ENCODE assay signal across 1 cellular context in genomic region chr3:170486398-170486797, GRCh38.
A peak's percentile ranks its signal among the peaks of the same experiment; 100 is the strongest.
TF ChIP-seq lines count a peak whose summit lies in the region.

No MANE protein-coding gene starts in this region.

TF ChIP-seq in K562, 482 proteins besides CTCF, POLR2A, EP300 and RAD21 (continued from another document and continues in another):
- TF ChIP-seq, protein P1, sequence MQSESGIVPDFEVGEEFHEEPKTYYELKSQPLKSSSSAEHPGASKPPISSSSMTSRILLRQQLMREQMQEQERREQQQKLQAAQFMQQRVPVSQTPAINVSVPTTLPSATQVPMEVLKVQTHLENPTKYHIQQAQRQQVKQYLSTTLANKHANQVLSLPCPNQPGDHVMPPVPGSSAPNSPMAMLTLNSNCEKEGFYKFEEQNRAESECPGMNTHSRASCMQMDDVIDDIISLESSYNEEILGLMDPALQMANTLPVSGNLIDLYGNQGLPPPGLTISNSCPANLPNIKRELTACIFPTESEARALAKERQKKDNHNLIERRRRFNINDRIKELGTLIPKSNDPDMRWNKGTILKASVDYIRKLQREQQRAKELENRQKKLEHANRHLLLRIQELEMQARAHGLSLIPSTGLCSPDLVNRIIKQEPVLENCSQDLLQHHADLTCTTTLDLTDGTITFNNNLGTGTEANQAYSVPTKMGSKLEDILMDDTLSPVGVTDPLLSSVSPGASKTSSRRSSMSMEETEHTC (IDR thresholded peaks at IDR 0.05) = no peak
- TF ChIP-seq HSF4 (CRISPR knock-in tag; IDR thresholded peaks at IDR 0.05; ENCODE audit: borderline replicate concordance) (no peak), HMG20A (CRISPR knock-in tag; conservative IDR thresholded peaks at IDR 0.05) (no peak), ILF3 (IDR thresholded peaks at IDR 0.05; ENCODE audit: borderline replicate concordance) (no peak), BCL6 (CRISPR knock-in tag; IDR thresholded peaks at IDR 0.05) (no peak), ZNF780A (CRISPR knock-in tag; IDR thresholded peaks at IDR 0.05) (no peak), MYBL2 (IDR thresholded peaks at IDR 0.05; ENCODE audit: low read depth) (no peak), MYBL2 (CRISPR knock-in tag; IDR thresholded peaks at IDR 0.05; ENCODE audit: borderline replicate concordance) (no peak), RAD51 (IDR thresholded peaks at IDR 0.05; ENCODE audit: borderline replicate concordance, low read depth) (no peak), U2AF2 (optimal IDR thresholded peaks at IDR 0.05; ENCODE audit: low read depth, low read length) (no peak), TOE1 (IDR thresholded peaks at IDR 0.05; ENCODE audit: borderline replicate concordance) (peak; percentile 35; the same call in 1 of the 2 replicates), TOE1 (CRISPR knock-in tag; IDR thresholded peaks at IDR 0.05; ENCODE audit: borderline replicate concordance, low read depth) (no peak), FOXA3 (CRISPR knock-in tag; conservative IDR thresholded peaks at IDR 0.05 in 1 of 2, IDR thresholded peaks at IDR 0.05 in 1 of 2) (peak in 1 of 2 experiments; percentile 70; a peak in 2 of 4 replicates), ZNF184 (CRISPR knock-in tag; IDR thresholded peaks at IDR 0.05) (no peak), MCM7 (IDR thresholded peaks at IDR 0.05) (no peak), ZNF316 (IDR thresholded peaks at IDR 0.05) (no peak), JUNB (CRISPR knock-in tag; conservative IDR thresholded peaks at IDR 0.05) (no peak), ETS2 (tag; IDR thresholded peaks at IDR 0.05; ENCODE audit: borderline replicate concordance, poor library complexity, severe bottlenecking) (no peak), RCOR1 (IDR thresholded peaks at IDR 0.05; ENCODE audit: borderline replicate concordance in 1 of 2, low read depth in 2 of 2, low read length in 2 of 2) (peak in 1 of 2 experiments; percentile 91; a peak in 2 of 4 replicates), ZNF830 (CRISPR knock-in tag; IDR thresholded peaks at IDR 0.05) (no peak), ESRRB (CRISPR knock-in tag; IDR thresholded peaks at IDR 0.05; ENCODE audit: borderline replicate concordance) (no peak), L3MBTL2 (IDR thresholded peaks at IDR 0.05) (peak; percentile 75), BRD4 (IDR thresholded peaks at IDR 0.05) (no peak), ZNF699 (CRISPR knock-in tag; IDR thresholded peaks at IDR 0.05; ENCODE audit: insufficient replicate concordance) (no peak), ATF3 (IDR thresholded peaks at IDR 0.05) (peak; percentile 35; the same call in 1 of the 2 replicates), ATF3 (CRISPR knock-in tag; conservative IDR thresholded peaks at IDR 0.05) (no peak), BHLHE40 (IDR thresholded peaks at IDR 0.05; ENCODE audit: low read length) (peak; percentile 36; the same call in 1 of the 2 replicates)
- TF ChIP-seq, protein P2, sequence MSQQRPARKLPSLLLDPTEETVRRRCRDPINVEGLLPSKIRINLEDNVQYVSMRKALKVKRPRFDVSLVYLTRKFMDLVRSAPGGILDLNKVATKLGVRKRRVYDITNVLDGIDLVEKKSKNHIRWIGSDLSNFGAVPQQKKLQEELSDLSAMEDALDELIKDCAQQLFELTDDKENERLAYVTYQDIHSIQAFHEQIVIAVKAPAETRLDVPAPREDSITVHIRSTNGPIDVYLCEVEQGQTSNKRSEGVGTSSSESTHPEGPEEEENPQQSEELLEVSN (IDR thresholded peaks at IDR 0.05; ENCODE audit: borderline replicate concordance in 1 of 2, extremely low read depth in 1 of 2, insufficient read depth in 1 of 2, insufficient read length in 1 of 2, low read depth in 1 of 2, low read length in 1 of 2, poor library complexity in 1 of 2, severe bottlenecking in 1 of 2) = no peak
- TF ChIP-seq, protein P3, sequence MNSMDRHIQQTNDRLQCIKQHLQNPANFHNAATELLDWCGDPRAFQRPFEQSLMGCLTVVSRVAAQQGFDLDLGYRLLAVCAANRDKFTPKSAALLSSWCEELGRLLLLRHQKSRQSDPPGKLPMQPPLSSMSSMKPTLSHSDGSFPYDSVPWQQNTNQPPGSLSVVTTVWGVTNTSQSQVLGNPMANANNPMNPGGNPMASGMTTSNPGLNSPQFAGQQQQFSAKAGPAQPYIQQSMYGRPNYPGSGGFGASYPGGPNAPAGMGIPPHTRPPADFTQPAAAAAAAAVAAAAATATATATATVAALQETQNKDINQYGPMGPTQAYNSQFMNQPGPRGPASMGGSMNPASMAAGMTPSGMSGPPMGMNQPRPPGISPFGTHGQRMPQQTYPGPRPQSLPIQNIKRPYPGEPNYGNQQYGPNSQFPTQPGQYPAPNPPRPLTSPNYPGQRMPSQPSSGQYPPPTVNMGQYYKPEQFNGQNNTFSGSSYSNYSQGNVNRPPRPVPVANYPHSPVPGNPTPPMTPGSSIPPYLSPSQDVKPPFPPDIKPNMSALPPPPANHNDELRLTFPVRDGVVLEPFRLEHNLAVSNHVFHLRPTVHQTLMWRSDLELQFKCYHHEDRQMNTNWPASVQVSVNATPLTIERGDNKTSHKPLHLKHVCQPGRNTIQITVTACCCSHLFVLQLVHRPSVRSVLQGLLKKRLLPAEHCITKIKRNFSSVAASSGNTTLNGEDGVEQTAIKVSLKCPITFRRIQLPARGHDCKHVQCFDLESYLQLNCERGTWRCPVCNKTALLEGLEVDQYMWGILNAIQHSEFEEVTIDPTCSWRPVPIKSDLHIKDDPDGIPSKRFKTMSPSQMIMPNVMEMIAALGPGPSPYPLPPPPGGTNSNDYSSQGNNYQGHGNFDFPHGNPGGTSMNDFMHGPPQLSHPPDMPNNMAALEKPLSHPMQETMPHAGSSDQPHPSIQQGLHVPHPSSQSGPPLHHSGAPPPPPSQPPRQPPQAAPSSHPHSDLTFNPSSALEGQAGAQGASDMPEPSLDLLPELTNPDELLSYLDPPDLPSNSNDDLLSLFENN (IDR thresholded peaks at IDR 0.05; ENCODE audit: low read depth in 2 of 2, low read length in 2 of 2) = no peak
- TF ChIP-seq, protein P4, sequence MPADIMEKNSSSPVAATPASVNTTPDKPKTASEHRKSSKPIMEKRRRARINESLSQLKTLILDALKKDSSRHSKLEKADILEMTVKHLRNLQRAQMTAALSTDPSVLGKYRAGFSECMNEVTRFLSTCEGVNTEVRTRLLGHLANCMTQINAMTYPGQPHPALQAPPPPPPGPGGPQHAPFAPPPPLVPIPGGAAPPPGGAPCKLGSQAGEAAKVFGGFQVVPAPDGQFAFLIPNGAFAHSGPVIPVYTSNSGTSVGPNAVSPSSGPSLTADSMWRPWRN (IDR thresholded peaks at IDR 0.05; ENCODE audit: low read depth) = peak; percentile 89
- TF ChIP-seq, protein P5, sequence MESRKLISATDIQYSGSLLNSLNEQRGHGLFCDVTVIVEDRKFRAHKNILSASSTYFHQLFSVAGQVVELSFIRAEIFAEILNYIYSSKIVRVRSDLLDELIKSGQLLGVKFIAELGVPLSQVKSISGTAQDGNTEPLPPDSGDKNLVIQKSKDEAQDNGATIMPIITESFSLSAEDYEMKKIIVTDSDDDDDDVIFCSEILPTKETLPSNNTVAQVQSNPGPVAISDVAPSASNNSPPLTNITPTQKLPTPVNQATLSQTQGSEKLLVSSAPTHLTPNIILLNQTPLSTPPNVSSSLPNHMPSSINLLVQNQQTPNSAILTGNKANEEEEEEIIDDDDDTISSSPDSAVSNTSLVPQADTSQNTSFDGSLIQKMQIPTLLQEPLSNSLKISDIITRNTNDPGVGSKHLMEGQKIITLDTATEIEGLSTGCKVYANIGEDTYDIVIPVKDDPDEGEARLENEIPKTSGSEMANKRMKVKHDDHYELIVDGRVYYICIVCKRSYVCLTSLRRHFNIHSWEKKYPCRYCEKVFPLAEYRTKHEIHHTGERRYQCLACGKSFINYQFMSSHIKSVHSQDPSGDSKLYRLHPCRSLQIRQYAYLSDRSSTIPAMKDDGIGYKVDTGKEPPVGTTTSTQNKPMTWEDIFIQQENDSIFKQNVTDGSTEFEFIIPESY (CRISPR knock-in tag; IDR thresholded peaks at IDR 0.05) = no peak
- TF ChIP-seq, protein P6, sequence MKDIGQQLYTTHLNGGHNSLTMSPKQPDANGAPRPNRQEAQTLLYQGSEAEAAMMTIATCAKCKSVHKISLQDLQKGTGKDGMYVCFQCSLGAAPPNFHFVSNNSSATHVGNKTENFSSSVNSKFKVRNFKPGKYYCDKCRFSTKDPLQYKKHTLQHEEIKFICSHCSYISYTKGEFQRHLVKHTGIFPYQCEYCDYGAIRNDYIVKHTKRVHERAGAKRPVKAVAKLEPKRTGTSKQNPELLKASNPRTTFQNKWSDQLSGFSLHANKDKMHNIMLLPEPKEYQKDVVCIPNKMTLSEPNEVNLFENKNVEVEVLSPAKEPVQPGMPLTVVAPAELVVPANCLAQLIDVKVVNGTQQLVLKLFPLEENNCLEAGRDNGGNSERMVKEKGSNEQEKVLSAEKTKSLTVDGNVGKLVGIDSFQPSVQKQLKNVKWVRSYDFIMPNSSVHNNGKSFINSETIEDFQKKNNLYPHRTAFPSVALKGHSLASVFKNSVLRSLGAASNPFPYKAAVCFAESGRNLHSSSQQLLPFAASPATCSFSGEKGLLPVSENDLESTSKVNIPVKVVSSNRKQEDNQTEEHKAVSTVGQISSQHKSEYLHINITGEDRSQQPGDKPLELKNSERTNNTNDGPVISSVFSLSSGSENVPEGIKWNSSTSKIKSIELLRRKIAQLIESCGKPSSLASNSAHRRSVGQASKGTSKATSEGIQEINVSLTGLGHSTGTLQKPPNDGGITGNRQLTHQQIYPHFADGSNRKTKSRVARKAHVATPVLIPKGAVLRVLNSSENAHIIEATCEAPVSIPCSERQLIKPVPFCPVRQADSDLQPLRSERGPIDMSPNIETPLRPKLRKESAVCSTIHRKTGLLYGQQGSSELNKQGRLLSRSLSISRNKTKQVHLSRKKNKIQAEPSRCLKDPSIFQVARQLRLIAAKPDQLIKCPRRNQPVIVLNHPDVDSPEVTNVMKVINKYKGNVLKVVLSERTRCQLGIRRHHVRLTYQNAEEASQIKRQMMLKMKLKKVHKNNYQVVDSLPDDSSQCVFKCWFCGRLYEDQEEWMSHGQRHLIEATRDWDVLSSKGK (CRISPR knock-in tag; IDR thresholded peaks at IDR 0.05) = no peak
- TF ChIP-seq, protein P7, sequence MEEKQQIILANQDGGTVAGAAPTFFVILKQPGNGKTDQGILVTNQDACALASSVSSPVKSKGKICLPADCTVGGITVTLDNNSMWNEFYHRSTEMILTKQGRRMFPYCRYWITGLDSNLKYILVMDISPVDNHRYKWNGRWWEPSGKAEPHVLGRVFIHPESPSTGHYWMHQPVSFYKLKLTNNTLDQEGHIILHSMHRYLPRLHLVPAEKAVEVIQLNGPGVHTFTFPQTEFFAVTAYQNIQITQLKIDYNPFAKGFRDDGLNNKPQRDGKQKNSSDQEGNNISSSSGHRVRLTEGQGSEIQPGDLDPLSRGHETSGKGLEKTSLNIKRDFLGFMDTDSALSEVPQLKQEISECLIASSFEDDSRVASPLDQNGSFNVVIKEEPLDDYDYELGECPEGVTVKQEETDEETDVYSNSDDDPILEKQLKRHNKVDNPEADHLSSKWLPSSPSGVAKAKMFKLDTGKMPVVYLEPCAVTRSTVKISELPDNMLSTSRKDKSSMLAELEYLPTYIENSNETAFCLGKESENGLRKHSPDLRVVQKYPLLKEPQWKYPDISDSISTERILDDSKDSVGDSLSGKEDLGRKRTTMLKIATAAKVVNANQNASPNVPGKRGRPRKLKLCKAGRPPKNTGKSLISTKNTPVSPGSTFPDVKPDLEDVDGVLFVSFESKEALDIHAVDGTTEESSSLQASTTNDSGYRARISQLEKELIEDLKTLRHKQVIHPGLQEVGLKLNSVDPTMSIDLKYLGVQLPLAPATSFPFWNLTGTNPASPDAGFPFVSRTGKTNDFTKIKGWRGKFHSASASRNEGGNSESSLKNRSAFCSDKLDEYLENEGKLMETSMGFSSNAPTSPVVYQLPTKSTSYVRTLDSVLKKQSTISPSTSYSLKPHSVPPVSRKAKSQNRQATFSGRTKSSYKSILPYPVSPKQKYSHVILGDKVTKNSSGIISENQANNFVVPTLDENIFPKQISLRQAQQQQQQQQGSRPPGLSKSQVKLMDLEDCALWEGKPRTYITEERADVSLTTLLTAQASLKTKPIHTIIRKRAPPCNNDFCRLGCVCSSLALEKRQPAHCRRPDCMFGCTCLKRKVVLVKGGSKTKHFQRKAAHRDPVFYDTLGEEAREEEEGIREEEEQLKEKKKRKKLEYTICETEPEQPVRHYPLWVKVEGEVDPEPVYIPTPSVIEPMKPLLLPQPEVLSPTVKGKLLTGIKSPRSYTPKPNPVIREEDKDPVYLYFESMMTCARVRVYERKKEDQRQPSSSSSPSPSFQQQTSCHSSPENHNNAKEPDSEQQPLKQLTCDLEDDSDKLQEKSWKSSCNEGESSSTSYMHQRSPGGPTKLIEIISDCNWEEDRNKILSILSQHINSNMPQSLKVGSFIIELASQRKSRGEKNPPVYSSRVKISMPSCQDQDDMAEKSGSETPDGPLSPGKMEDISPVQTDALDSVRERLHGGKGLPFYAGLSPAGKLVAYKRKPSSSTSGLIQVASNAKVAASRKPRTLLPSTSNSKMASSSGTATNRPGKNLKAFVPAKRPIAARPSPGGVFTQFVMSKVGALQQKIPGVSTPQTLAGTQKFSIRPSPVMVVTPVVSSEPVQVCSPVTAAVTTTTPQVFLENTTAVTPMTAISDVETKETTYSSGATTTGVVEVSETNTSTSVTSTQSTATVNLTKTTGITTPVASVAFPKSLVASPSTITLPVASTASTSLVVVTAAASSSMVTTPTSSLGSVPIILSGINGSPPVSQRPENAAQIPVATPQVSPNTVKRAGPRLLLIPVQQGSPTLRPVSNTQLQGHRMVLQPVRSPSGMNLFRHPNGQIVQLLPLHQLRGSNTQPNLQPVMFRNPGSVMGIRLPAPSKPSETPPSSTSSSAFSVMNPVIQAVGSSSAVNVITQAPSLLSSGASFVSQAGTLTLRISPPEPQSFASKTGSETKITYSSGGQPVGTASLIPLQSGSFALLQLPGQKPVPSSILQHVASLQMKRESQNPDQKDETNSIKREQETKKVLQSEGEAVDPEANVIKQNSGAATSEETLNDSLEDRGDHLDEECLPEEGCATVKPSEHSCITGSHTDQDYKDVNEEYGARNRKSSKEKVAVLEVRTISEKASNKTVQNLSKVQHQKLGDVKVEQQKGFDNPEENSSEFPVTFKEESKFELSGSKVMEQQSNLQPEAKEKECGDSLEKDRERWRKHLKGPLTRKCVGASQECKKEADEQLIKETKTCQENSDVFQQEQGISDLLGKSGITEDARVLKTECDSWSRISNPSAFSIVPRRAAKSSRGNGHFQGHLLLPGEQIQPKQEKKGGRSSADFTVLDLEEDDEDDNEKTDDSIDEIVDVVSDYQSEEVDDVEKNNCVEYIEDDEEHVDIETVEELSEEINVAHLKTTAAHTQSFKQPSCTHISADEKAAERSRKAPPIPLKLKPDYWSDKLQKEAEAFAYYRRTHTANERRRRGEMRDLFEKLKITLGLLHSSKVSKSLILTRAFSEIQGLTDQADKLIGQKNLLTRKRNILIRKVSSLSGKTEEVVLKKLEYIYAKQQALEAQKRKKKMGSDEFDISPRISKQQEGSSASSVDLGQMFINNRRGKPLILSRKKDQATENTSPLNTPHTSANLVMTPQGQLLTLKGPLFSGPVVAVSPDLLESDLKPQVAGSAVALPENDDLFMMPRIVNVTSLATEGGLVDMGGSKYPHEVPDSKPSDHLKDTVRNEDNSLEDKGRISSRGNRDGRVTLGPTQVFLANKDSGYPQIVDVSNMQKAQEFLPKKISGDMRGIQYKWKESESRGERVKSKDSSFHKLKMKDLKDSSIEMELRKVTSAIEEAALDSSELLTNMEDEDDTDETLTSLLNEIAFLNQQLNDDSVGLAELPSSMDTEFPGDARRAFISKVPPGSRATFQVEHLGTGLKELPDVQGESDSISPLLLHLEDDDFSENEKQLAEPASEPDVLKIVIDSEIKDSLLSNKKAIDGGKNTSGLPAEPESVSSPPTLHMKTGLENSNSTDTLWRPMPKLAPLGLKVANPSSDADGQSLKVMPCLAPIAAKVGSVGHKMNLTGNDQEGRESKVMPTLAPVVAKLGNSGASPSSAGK (IDR thresholded peaks at IDR 0.05) = peak; percentile 47
